In the genomic region with DNA sequence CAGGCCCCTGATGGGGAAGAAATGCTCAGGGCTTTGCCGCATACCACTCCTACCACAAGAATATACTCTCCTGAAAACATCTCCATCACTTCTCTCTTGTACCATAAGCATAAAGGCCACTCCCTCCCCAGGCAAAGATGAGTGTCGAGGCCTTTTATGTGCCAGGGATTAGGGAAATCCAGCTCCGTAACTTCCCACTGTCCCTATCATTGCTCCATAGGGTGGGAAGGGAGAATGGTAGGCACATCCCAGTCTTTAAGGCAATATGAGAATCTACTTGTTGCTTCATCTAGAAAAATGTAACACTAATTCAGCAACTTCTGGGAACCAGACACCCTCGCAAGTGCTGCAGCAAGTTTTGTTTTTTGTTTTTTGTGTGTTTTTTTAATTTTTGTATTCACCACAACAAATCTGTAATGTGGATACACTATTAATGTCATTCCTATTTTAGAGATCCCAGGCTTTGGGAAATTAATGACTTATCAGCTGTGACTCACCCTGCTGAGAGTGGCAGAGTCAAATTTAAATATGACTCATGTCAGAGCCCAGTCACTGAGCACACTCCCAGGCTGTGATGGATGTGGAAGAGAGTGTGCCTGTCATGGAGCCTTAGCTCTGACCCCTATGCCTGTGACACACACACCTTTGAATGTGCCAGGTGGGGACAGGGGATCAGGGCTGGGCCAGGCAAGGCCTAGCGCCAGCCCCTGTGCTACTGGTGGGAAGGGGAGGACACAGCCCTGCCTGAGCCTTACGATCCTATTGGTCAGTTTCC, we compare ENCODE assay signal across 1 cellular context.
TF ChIP-seq lines count a peak whose summit lies in the region.

No MANE protein-coding gene starts in this region.

TF ChIP-seq in K562, 482 proteins besides CTCF, POLR2A, EP300 and RAD21 (continued from another document):
- TF ChIP-seq, protein P1, sequence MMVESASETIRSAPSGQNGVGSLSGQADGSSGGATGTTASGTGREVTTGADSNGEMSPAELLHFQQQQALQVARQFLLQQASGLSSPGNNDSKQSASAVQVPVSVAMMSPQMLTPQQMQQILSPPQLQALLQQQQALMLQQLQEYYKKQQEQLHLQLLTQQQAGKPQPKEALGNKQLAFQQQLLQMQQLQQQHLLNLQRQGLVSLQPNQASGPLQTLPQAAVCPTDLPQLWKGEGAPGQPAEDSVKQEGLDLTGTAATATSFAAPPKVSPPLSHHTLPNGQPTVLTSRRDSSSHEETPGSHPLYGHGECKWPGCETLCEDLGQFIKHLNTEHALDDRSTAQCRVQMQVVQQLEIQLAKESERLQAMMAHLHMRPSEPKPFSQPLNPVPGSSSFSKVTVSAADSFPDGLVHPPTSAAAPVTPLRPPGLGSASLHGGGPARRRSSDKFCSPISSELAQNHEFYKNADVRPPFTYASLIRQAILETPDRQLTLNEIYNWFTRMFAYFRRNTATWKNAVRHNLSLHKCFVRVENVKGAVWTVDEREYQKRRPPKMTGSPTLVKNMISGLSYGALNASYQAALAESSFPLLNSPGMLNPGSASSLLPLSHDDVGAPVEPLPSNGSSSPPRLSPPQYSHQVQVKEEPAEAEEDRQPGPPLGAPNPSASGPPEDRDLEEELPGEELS (CRISPR knock-in tag; IDR thresholded peaks at IDR 0.05; ENCODE audit: borderline replicate concordance) = 0 out of 2 replicates have a peak, but pooled peaks have one; percentile 19
- TF ChIP-seq SIRT6 (IDR thresholded peaks at IDR 0.05; ENCODE audit: low read depth, low read length) (no peak), PPARD (CRISPR knock-in tag; IDR thresholded peaks at IDR 0.05) (no peak), NFE2 (IDR thresholded peaks at IDR 0.05; ENCODE audit: low read depth) (peak; percentile 39; the same call in 1 of the 2 replicates), BACH1 (tag; IDR thresholded peaks at IDR 0.05) (no peak), L3MBTL2 (IDR thresholded peaks at IDR 0.05) (no peak), CSDE1 (IDR thresholded peaks at IDR 0.05) (no peak), ZNF717 (CRISPR knock-in tag; IDR thresholded peaks at IDR 0.05) (no peak), ARID1B (IDR thresholded peaks at IDR 0.05) (peak; percentile 81), CREB1 (IDR thresholded peaks at IDR 0.05) (0 out of 2 replicates have a peak, but pooled peaks have one; percentile 14), CREB1 (CRISPR knock-in tag; IDR thresholded peaks at IDR 0.05) (peak; percentile 29; the same call in 1 of the 2 replicates), FOSL1 (tag; conservative IDR thresholded peaks at IDR 0.05) (peak; percentile 99), SMARCC2 (IDR thresholded peaks at IDR 0.05; ENCODE audit: low read depth) (peak; percentile 76), TBL1XR1 (IDR thresholded peaks at IDR 0.05; ENCODE audit: low read length in 2 of 2) (0 out of 4 replicates have a peak, but pooled peaks of 1 of the 2 experiments have one; percentile 15), CHCHD3 (CRISPR knock-in tag; IDR thresholded peaks at IDR 0.05) (no peak), MEF2A (IDR thresholded peaks at IDR 0.05; ENCODE audit: control insufficient read depth, low read depth, low read length) (peak; percentile 67; the same call in 1 of the 2 replicates), FOXK1 (CRISPR knock-in tag; IDR thresholded peaks at IDR 0.05; ENCODE audit: borderline replicate concordance) (no peak), ELF2 (CRISPR knock-in tag; IDR thresholded peaks at IDR 0.05) (no peak), EGR1 (conservative IDR thresholded peaks at IDR 0.05) (no peak), ZBTB17 (CRISPR knock-in tag; IDR thresholded peaks at IDR 0.05) (no peak), HDAC2 (IDR thresholded peaks at IDR 0.05) (0 out of 2 replicates have a peak, but pooled peaks have one; percentile 18), POU5F1 (IDR thresholded peaks at IDR 0.05; ENCODE audit: borderline replicate concordance, low read depth, low read length, partially characterized antibody) (no peak), SMAD2 (IDR thresholded peaks at IDR 0.05; ENCODE audit: low read depth, low read length) (no peak), ZBTB33 (CRISPR knock-in tag; IDR thresholded peaks at IDR 0.05) (peak; percentile 24; the same call in 1 of the 2 replicates), YY1 (IDR thresholded peaks at IDR 0.05; ENCODE audit: borderline replicate concordance in 1 of 3, control insufficient read depth in 1 of 3, extremely low read depth in 1 of 3, insufficient read depth in 3 of 3, insufficient read length in 1 of 3, insufficient replicate concordance in 2 of 3, low read depth in 1 of 3, low read length in 2 of 3) (peak in 1 of 3 experiments; percentile 43), SMARCA4 (IDR thresholded peaks at IDR 0.05) (peak; percentile 90)
- TF ChIP-seq, protein P2, sequence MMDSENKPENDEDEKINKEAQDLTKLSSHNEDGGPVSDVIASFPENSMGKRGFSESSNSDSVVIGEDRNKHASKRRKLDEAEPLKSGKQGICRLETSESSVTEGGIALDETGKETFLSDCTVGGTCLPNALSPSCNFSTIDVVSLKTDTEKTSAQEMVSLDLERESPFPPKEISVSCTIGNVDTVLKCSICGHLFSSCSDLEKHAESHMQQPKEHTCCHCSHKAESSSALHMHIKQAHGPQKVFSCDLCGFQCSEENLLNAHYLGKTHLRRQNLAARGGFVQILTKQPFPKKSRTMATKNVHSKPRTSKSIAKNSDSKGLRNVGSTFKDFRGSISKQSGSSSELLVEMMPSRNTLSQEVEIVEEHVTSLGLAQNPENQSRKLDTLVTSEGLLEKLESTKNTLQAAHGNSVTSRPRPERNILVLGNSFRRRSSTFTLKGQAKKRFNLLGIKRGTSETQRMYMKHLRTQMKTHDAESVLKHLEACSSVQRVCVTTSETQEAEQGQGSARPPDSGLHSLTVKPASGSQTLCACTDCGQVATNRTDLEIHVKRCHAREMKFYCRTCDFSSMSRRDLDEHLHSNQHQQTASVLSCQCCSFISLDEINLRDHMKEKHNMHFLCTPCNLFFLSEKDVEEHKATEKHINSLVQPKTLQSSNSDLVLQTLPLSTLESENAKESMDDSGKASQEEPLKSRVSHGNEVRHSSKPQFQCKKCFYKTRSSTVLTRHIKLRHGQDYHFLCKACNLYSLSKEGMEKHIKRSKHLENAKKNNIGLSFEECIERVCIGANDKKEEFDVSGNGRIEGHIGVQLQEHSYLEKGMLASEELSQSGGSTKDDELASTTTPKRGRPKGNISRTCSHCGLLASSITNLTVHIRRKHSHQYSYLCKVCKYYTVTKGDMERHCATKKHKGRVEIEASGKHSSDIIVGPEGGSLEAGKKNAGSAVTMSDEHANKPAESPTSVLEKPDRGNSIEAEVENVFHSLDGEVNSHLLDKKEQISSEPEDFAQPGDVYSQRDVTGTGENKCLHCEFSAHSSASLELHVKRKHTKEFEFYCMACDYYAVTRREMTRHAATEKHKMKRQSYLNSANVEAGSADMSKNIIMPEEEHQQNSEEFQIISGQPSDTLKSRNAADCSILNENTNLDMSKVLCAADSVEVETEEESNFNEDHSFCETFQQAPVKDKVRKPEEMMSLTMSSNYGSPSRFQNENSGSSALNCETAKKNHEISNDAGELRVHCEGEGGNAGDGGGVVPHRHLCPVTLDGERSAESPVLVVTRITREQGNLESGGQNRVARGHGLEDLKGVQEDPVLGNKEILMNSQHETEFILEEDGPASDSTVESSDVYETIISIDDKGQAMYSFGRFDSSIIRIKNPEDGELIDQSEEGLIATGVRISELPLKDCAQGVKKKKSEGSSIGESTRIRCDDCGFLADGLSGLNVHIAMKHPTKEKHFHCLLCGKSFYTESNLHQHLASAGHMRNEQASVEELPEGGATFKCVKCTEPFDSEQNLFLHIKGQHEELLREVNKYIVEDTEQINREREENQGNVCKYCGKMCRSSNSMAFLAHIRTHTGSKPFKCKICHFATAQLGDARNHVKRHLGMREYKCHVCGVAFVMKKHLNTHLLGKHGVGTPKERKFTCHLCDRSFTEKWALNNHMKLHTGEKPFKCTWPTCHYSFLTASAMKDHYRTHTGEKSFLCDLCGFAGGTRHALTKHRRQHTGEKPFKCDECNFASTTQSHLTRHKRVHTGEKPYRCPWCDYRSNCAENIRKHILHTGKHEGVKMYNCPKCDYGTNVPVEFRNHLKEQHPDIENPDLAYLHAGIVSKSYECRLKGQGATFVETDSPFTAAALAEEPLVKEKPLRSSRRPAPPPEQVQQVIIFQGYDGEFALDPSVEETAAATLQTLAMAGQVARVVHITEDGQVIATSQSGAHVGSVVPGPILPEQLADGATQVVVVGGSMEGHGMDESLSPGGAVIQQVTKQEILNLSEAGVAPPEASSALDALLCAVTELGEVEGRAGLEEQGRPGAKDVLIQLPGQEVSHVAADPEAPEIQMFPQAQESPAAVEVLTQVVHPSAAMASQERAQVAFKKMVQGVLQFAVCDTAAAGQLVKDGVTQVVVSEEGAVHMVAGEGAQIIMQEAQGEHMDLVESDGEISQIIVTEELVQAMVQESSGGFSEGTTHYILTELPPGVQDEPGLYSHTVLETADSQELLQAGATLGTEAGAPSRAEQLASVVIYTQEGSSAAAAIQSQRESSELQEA (IDR thresholded peaks at IDR 0.05; ENCODE audit: low read depth) = no peak
- TF ChIP-seq, protein P3, sequence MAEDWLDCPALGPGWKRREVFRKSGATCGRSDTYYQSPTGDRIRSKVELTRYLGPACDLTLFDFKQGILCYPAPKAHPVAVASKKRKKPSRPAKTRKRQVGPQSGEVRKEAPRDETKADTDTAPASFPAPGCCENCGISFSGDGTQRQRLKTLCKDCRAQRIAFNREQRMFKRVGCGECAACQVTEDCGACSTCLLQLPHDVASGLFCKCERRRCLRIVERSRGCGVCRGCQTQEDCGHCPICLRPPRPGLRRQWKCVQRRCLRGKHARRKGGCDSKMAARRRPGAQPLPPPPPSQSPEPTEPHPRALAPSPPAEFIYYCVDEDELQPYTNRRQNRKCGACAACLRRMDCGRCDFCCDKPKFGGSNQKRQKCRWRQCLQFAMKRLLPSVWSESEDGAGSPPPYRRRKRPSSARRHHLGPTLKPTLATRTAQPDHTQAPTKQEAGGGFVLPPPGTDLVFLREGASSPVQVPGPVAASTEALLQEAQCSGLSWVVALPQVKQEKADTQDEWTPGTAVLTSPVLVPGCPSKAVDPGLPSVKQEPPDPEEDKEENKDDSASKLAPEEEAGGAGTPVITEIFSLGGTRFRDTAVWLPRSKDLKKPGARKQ (CRISPR knock-in tag; IDR thresholded peaks at IDR 0.05) = no peak
- TF ChIP-seq, protein P4, sequence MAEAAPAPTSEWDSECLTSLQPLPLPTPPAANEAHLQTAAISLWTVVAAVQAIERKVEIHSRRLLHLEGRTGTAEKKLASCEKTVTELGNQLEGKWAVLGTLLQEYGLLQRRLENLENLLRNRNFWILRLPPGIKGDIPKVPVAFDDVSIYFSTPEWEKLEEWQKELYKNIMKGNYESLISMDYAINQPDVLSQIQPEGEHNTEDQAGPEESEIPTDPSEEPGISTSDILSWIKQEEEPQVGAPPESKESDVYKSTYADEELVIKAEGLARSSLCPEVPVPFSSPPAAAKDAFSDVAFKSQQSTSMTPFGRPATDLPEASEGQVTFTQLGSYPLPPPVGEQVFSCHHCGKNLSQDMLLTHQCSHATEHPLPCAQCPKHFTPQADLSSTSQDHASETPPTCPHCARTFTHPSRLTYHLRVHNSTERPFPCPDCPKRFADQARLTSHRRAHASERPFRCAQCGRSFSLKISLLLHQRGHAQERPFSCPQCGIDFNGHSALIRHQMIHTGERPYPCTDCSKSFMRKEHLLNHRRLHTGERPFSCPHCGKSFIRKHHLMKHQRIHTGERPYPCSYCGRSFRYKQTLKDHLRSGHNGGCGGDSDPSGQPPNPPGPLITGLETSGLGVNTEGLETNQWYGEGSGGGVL (CRISPR knock-in tag; IDR thresholded peaks at IDR 0.05) = no peak
- TF ChIP-seq, protein P5, sequence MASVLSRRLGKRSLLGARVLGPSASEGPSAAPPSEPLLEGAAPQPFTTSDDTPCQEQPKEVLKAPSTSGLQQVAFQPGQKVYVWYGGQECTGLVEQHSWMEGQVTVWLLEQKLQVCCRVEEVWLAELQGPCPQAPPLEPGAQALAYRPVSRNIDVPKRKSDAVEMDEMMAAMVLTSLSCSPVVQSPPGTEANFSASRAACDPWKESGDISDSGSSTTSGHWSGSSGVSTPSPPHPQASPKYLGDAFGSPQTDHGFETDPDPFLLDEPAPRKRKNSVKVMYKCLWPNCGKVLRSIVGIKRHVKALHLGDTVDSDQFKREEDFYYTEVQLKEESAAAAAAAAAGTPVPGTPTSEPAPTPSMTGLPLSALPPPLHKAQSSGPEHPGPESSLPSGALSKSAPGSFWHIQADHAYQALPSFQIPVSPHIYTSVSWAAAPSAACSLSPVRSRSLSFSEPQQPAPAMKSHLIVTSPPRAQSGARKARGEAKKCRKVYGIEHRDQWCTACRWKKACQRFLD (CRISPR knock-in tag; IDR thresholded peaks at IDR 0.05) = no peak
- TF ChIP-seq, protein P6, sequence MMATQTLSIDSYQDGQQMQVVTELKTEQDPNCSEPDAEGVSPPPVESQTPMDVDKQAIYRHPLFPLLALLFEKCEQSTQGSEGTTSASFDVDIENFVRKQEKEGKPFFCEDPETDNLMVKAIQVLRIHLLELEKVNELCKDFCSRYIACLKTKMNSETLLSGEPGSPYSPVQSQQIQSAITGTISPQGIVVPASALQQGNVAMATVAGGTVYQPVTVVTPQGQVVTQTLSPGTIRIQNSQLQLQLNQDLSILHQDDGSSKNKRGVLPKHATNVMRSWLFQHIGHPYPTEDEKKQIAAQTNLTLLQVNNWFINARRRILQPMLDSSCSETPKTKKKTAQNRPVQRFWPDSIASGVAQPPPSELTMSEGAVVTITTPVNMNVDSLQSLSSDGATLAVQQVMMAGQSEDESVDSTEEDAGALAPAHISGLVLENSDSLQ (IDR thresholded peaks at IDR 0.05) = peak; percentile 91
- TF ChIP-seq, protein P7, sequence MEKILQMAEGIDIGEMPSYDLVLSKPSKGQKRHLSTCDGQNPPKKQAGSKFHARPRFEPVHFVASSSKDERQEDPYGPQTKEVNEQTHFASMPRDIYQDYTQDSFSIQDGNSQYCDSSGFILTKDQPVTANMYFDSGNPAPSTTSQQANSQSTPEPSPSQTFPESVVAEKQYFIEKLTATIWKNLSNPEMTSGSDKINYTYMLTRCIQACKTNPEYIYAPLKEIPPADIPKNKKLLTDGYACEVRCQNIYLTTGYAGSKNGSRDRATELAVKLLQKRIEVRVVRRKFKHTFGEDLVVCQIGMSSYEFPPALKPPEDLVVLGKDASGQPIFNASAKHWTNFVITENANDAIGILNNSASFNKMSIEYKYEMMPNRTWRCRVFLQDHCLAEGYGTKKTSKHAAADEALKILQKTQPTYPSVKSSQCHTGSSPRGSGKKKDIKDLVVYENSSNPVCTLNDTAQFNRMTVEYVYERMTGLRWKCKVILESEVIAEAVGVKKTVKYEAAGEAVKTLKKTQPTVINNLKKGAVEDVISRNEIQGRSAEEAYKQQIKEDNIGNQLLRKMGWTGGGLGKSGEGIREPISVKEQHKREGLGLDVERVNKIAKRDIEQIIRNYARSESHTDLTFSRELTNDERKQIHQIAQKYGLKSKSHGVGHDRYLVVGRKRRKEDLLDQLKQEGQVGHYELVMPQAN (IDR thresholded peaks at IDR 0.05; ENCODE audit: borderline replicate concordance) = no peak
